In the genomic region with DNA sequence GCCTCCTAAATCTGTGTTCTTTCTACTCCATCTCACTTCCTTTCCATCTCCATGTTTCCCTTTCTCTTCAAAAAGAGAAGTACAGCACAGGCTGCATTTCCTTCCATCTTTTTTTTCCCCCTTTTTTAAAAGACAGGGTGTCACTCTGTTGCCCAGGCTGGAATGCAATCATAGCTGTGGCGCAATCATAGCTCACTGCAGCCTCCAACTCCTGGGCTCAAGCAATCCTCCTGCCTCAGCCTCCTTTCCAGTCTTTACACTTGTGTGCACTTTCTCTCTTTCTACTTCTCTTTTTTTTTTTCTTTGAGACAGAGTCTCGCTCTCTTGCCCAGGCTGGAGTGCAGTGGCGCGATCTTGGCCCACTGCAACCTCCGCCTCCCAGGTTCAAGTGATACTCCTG, we compare ENCODE assay signal across 1 cellular context.
TF ChIP-seq lines count a peak whose summit lies in the region.

No MANE protein-coding gene starts in this region.

TF ChIP-seq in IMR-90, 13 proteins besides CTCF, POLR2A, EP300 and RAD21:
- TF ChIP-seq CEBPB (IDR thresholded peaks at IDR 0.05; ENCODE audit: low read depth, low read length), result 0 out of 2 replicates have a peak, but pooled peaks have one; percentile 3
